9 cellular contexts compared by ENCODE assay signal in genomic region chr22:35649026-35649553, GRCh38. TPM values are rescaled to one million over a fixed set of nuclear protein-coding genes. Genes with fewer than 3 reads are reported as not detected.
A peak's percentile ranks its signal among the peaks of the same experiment; 100 is the strongest.
DNase-seq lines count a peak whose midpoint lies in the region; ATAC-seq and TF ChIP-seq lines count a peak whose summit lies in the region.
"Had no signal": no experiment of that assay in that cellular context is flagged by ENCODE, and none has a peak within 500 bp of the region (broad histone marks: within the 10 kb centered on the region; RNA-seq: fewer than 3 reads in every experiment).

No MANE protein-coding gene starts in this region.

- TF ChIP-seq CTCF in astrocyte of the cerebellum (IDR thresholded peaks at IDR 0.05; ENCODE audit: low read depth, low read length, missing control alignments) (no peak), lower leg skin (IDR thresholded peaks at IDR 0.05) (no peak), type B pancreatic cell (conservative IDR thresholded peaks at IDR 0.05) (no peak)

- peak overlapping the region; percentile 98 for H3K27ac Mint-ChIP-seq in type B pancreatic cell

- in situ Hi-C loops in astrocyte of the cerebellum (cut with HindIII; ENCODE audit: low sequenced_read_pairs): no loop called here

- peaks cover 54% of the 10 kb centered on the region for H3K4me1 Mint-ChIP-seq in activated T-cell treated with anti-CD3 and anti-CD28 coated beads, Interleukin-2, amount 50 U/mL, for 4 hours (ENCODE audit: low read depth)
- H3K4me1 Mint-ChIP-seq in type B pancreatic cell (ENCODE audit: unreplicated experiment): peaks cover 19% of the 10 kb centered on the region

- peak overlapping the region; percentile 97 for H3K4me3 Mint-ChIP-seq in activated T-cell treated with anti-CD3 and anti-CD28 coated beads, Interleukin-2, amount 50 U/mL, for 4 hours
- peak overlapping the region; percentile 94 for H3K4me3 Mint-ChIP-seq in type B pancreatic cell

- peak overlapping the region; percentile 49 for H3K4me3 ChIP-seq in astrocyte of the cerebellum (ENCODE audit: low read depth, low read length)
- H3K4me3 ChIP-seq in lower leg skin (ENCODE audit: low read depth, poor library complexity, severe bottlenecking): peak overlapping the region; percentile 66

- intact Hi-C loops in lower leg skin (cut with DNase I; ENCODE audit: low total_unique reads): no loop called here

- 45 to 46% methylated on average over 7 of the region's 7 CpGs for WGBS in lower leg skin, 2 donors

- H3K36me3 Mint-ChIP-seq in activated T-cell treated with anti-CD3 and anti-CD28 coated beads, Interleukin-2, amount 50 U/mL, for 4 hours (ENCODE audit: insufficient read depth): peaks cover 22% of the 10 kb centered on the region
- no peaks in the 10 kb centered on the region for H3K36me3 Mint-ChIP-seq in type B pancreatic cell

- no peak for TF ChIP-seq POLR2A in lower leg skin (IDR thresholded peaks at IDR 0.05)

- no peak for DNase-seq in activated T-cell treated with anti-CD3 and anti-CD28 coated beads, Interleukin-2, amount 50 U/mL, for 4 hours
- DNase-seq in activated T-cell treated with anti-CD3 and anti-CD28 coated beads for 4 hours (no peak), astrocyte of the cerebellum (ENCODE audit: low read depth) (no peak), lower leg skin (ENCODE audit: low spot score in 2 of 2) (peak in 1 of 2 donors; percentile 73), type B pancreatic cell (ENCODE audit: extremely low spot score, unreplicated experiment) (peak; percentile 36), SHP77 treated with DMSO at 0.1 percent for 48 hours (lab: John Stamatoyannopoulos, UW) (no peak), DMS79 treated with DMSO at 0.1 percent for 48 hours (lab: John Stamatoyannopoulos, UW) (no peak), SIG-M5 (lab: John Stamatoyannopoulos, UW) (no peak)
- DNase-seq: T-helper 9 cell had no signal

- H3K9me3 Mint-ChIP-seq in activated T-cell treated with anti-CD3 and anti-CD28 coated beads, Interleukin-2, amount 50 U/mL, for 4 hours: no peaks in the 10 kb centered on the region
- H3K9me3 Mint-ChIP-seq in type B pancreatic cell: no peaks in the 10 kb centered on the region

- H3K27me3 Mint-ChIP-seq in activated T-cell treated with anti-CD3 and anti-CD28 coated beads, Interleukin-2, amount 50 U/mL, for 4 hours (ENCODE audit: low read depth): no peaks in the 10 kb centered on the region
- H3K27me3 Mint-ChIP-seq in type B pancreatic cell: peaks cover 2% of the 10 kb centered on the region

- no peak for ATAC-seq in activated T-cell treated with anti-CD3 and anti-CD28 coated beads, Interleukin-2, amount 50 U/mL, for 4 hours

RNA-seq across cellular contexts. Expression of gene APOL6, which starts 0.8 kb away (rescaled TPM):
- 10 to 100 TPM; 18.8 to 32.7 (median 24.5) TPM for total RNA-seq in activated T-cell treated with anti-CD3 and anti-CD28 coated beads, Interleukin-2, amount 50 U/mL, for 4 hours
- total RNA-seq in lower leg skin: 1 to 10 TPM; 3.0 to 3.9 (median 3.8) TPM
- 9.0 and 13.4 TPM in 2 replicates for total RNA-seq in type B pancreatic cell (ENCODE audit: low replicate concordance)

RNA-seq across cellular contexts. Expression of gene MB, which starts 32.0 kb away (rescaled TPM):
- total RNA-seq in activated T-cell treated with anti-CD3 and anti-CD28 coated beads, Interleukin-2, amount 50 U/mL, for 4 hours: under 1 TPM in 1 of 3 donors, not detected in 2; 0.26 TPM
- 10 to 100 TPM in 2 of 4 donors, 1 to 10 TPM in 2; 2.2 to 23.4 (median 9.6) TPM for total RNA-seq in lower leg skin
- 0.36 and 0.48 TPM in 2 replicates for total RNA-seq in type B pancreatic cell (ENCODE audit: low replicate concordance)
